24 cellular contexts compared by ENCODE assay signal in the genomic region with DNA sequence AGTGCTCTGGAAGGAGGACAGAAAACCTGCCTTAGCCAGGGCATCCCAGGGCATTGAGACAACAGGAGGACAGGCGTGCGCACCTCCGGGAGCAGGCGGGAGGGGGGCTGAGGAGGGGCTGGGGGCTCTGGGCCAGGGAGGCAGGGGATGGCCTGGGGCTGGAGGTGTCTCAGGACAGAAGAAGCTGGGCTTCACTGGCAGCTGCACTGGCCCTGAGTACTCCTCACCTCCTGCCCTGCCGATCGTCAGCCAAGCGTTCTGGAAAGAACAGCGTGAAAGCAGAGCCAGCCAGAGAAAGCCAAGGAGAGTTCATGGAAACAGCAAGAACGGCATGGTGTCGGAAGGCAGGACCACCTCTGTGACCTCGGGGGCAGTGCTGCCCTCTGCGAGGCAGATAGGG. TPM values are rescaled to one million over a fixed set of nuclear protein-coding genes. Genes with fewer than 3 reads are reported as not detected.
A peak's percentile ranks its signal among the peaks of the same experiment; 100 is the strongest.
DNase-seq lines count a peak whose midpoint lies in the region; ATAC-seq, FAIRE-seq and TF ChIP-seq lines count a peak whose summit lies in the region.
"Had no signal": no experiment of that assay in that cellular context is flagged by ENCODE, and none has a peak within 500 bp of the region (broad histone marks: within the 10 kb centered on the region; RNA-seq: fewer than 3 reads in every experiment).

No MANE protein-coding gene starts in this region.

- no peak for TF ChIP-seq EP300 in suprapubic skin (IDR thresholded peaks at IDR 0.05)

- 40 to 67% (median 57%) methylated on average over 12 of the region's 12 CpGs for WGBS in small intestine, 3 donors
- 92% methylated on average over 5 of the region's 12 CpGs for WGBS in suprapubic skin

- DNase-seq in Caco-2 (no peak), epithelial cell of proximal tubule (ENCODE audit: low read depth) (no peak), midbrain (lab: John Stamatoyannopoulos, UW) (peak; percentile 10), small intestine (peak; percentile 35), suprapubic skin (ENCODE audit: low spot score in 2 of 2) (no peak), DMS79 (lab: John Stamatoyannopoulos, UW) (no peak)
- no peak for DNase-seq in activated T-cell treated with anti-CD3 and anti-CD28 coated beads, Interleukin-2, amount 50 U/mL, for 4 hours
- DNase-seq: BE2C; CD4-positive, CD25-positive, alpha-beta regulatory T cell; COR-L47; GDM1; Kasumi-1; MG63; NCI-H1048; NCI-H1436; NCI-H2081; NCI-H2171 treated with DMSO at 0.1 percent for 48 hours; NCI-H446; NCI-H69 had no signal

- H3K9me3 Mint-ChIP-seq in Caco-2 (ENCODE audit: unreplicated experiment) = no peaks in the 10 kb centered on the region
- H3K9me3 Mint-ChIP-seq in activated T-cell treated with anti-CD3 and anti-CD28 coated beads, Interleukin-2, amount 50 U/mL, for 4 hours = no peaks in the 10 kb centered on the region

- TF ChIP-seq CTCF in Caco-2 (IDR thresholded peaks at IDR 0.05; ENCODE audit: insufficient read depth in 1 of 2, low read depth in 1 of 2, low read length in 1 of 2, severe bottlenecking in 1 of 2, unreplicated experiment in 1 of 2) (no peak), epithelial cell of proximal tubule (conservative IDR thresholded peaks at IDR 0.05; ENCODE audit: low read depth, low read length) (no peak), suprapubic skin (IDR thresholded peaks at IDR 0.05) (no peak)

- intact Hi-C loops in Caco-2 (cut with micrococcal nuclease; ENCODE audit: unreplicated experiment) = no loop called here

- no peak for FAIRE-seq in small intestine (lab: Jason Lieb, UNC)
- FAIRE-seq: RCC 7860 had no signal

- no peak for TF ChIP-seq POLR2A in suprapubic skin (IDR thresholded peaks at IDR 0.05)

- H3K9me3 ChIP-seq in Caco-2 (no peaks in the 10 kb centered on the region), small intestine (ENCODE audit: control insufficient read depth, low read depth) (no peaks in the 10 kb centered on the region), suprapubic skin (no peaks in the 10 kb centered on the region)
- H3K9me3 ChIP-seq: BE2C, HAP-1, MG63 had no signal

- ATAC-seq in activated T-cell treated with anti-CD3 and anti-CD28 coated beads, Interleukin-2, amount 50 U/mL, for 4 hours = no peak
- ATAC-seq: Right ventricle myocardium inferior had no signal

- BruUV-seq in Caco-2 (replicated peaks; lab: Mats Ljungman, UMichigan) = no TSS peak

- H3K27me3 ChIP-seq in Caco-2 (replicated peaks; ENCODE audit: control insufficient read depth, insufficient read depth, low read length) = no peaks in the 10 kb centered on the region
- H3K27me3 ChIP-seq in small intestine (ENCODE audit: control insufficient read depth in 2 of 2, insufficient read depth in 2 of 2, low read length in 2 of 2) = no peaks in the 10 kb centered on the region
- H3K27me3 ChIP-seq in suprapubic skin = peaks cover 1% of the 10 kb centered on the region
- H3K27me3 ChIP-seq: BE2C, MG63 had no signal

- H3K27ac ChIP-seq in small intestine (ENCODE audit: low read depth in 1 of 2, low read length in 1 of 2) (peak overlapping the region; percentile 60), suprapubic skin (no peak overlapping the region)

- H3K4me1 Mint-ChIP-seq in Caco-2 (ENCODE audit: low read depth, unreplicated experiment) = peaks cover 6% of the 10 kb centered on the region
- peaks cover 7% of the 10 kb centered on the region for H3K4me1 Mint-ChIP-seq in activated T-cell treated with anti-CD3 and anti-CD28 coated beads, Interleukin-2, amount 50 U/mL, for 4 hours (ENCODE audit: low read depth)

- H3K36me3 ChIP-seq in Caco-2 (ENCODE audit: control insufficient read depth, insufficient read depth, low read length) (no peaks in the 10 kb centered on the region), small intestine (ENCODE audit: control insufficient read depth in 2 of 2, insufficient read depth in 2 of 2, low read length in 2 of 2) (no peaks in the 10 kb centered on the region), suprapubic skin (no peaks in the 10 kb centered on the region)
- H3K36me3 ChIP-seq: BE2C, HAP-1, MG63 had no signal

- peaks cover 8% of the 10 kb centered on the region for H3K4me1 ChIP-seq in Caco-2
- H3K4me1 ChIP-seq in small intestine (ENCODE audit: control insufficient read depth in 2 of 2, insufficient read depth in 1 of 2, low read depth in 1 of 2, low read length in 1 of 2) = peaks cover 0 to under 1% of the 10 kb centered on the region in 2 donors
- no peaks in the 10 kb centered on the region for H3K4me1 ChIP-seq in suprapubic skin
- H3K4me1 ChIP-seq: BE2C had no signal

- no peaks in the 10 kb centered on the region for H3K36me3 Mint-ChIP-seq in Caco-2 (ENCODE audit: insufficient read depth, unreplicated experiment)
- no peaks in the 10 kb centered on the region for H3K36me3 Mint-ChIP-seq in activated T-cell treated with anti-CD3 and anti-CD28 coated beads, Interleukin-2, amount 50 U/mL, for 4 hours (ENCODE audit: insufficient read depth)
- H3K36me3 Mint-ChIP-seq: CD4-positive, CD25-positive, alpha-beta regulatory T cell had no signal

- H3K4me3 ChIP-seq in Caco-2 (ENCODE audit: low read depth, low read length) (no peak overlapping the region), epithelial cell of proximal tubule (ENCODE audit: low read depth, low read length) (peak overlapping the region; percentile 28), small intestine (ENCODE audit: low read depth in 1 of 2, low read length in 2 of 2) (peak overlapping the region in 1 of 2 donors; percentile 29), suprapubic skin (no peak overlapping the region)
- H3K4me3 ChIP-seq: HAP-1, MG63 had no signal

- CTCF ChIA-PET in Caco-2 (lab: Charles Lee) = interaction anchor here (1.3 kb wide), 1 partner anchor 11 kb away, joined by 4 read pairs; no protein-coding TSS in a partner anchor

- peak overlapping the region; percentile 26 for H3K27ac Mint-ChIP-seq in Caco-2 (ENCODE audit: unreplicated experiment)
- H3K27ac Mint-ChIP-seq: CD4-positive, CD25-positive, alpha-beta regulatory T cell had no signal

- no peaks in the 10 kb centered on the region for H3K27me3 Mint-ChIP-seq in Caco-2 (ENCODE audit: insufficient read depth, unreplicated experiment)
- H3K27me3 Mint-ChIP-seq in activated T-cell treated with anti-CD3 and anti-CD28 coated beads, Interleukin-2, amount 50 U/mL, for 4 hours (ENCODE audit: low read depth) = no peaks in the 10 kb centered on the region

- POLR2A ChIA-PET in Caco-2 (lab: Charles Lee) = no interaction called here

- H3K4me3 Mint-ChIP-seq in Caco-2 (ENCODE audit: unreplicated experiment) = no peak overlapping the region
- H3K4me3 Mint-ChIP-seq in activated T-cell treated with anti-CD3 and anti-CD28 coated beads, Interleukin-2, amount 50 U/mL, for 4 hours = no peak overlapping the region
- H3K4me3 Mint-ChIP-seq: CD4-positive, CD25-positive, alpha-beta regulatory T cell had no signal

RNA-seq across cellular contexts. Expression of gene RASGEF1A, which starts 48.2 kb away (rescaled TPM):
- total RNA-seq in Caco-2 (2022) (0.57 and 0.65 TPM in 2 replicates), epithelial cell of proximal tubule (1.6 and 2.0 TPM in 2 replicates), suprapubic skin (1 to 10 TPM in 1 of 4 donors, under 1 TPM in 3; 0.59 to 2.6 (median 0.79) TPM)
- polyA plus RNA-seq in small intestine = 1 to 10 TPM in 1 of 3 donors, under 1 TPM in 2; 0.27 to 1.8 (median 0.67) TPM
- total RNA-seq in activated T-cell treated with anti-CD3 and anti-CD28 coated beads, Interleukin-2, amount 50 U/mL, for 4 hours = under 1 TPM; 0.29 to 0.60 (median 0.38) TPM
- total RNA-seq: A172, Daoy had no signal

RNA-seq across cellular contexts. Expression of gene FXYD4, which starts 56.3 kb away (rescaled TPM):
- not detected in 2 replicates for total RNA-seq in Caco-2 (2022)
- not detected in 2 replicates for total RNA-seq in epithelial cell of proximal tubule
- polyA plus RNA-seq in small intestine = under 1 TPM in 1 of 3 donors, not detected in 2; 0.10 TPM
- total RNA-seq in activated T-cell treated with anti-CD3 and anti-CD28 coated beads, Interleukin-2, amount 50 U/mL, for 4 hours = not detected
- not detected for total RNA-seq in suprapubic skin
- total RNA-seq: A172; CD4-positive, CD25-positive, alpha-beta regulatory T cell; Daoy; Right ventricle myocardium inferior had no signal
- polyA plus RNA-seq: CD4-positive, CD25-positive, alpha-beta regulatory T cell had no signal

Comparison
In these comparisons a context has a peak if more than half of its experiments do, and no peak if none do; other contexts are left out.
1. DNase-seq: peak in midbrain (single experiment) and small intestine (single experiment); none in Caco-2 (0 of 2), epithelial cell of proximal tubule (single experiment), activated T-cell treated with anti-CD3 and anti-CD28 coated beads, Interleukin-2, amount 50 U/mL, for 4 hours (single experiment), suprapubic skin (0 of 2) and DMS79 (single experiment).